Comparison of ENCODE assay signal across 13 cellular contexts in the genomic region with DNA sequence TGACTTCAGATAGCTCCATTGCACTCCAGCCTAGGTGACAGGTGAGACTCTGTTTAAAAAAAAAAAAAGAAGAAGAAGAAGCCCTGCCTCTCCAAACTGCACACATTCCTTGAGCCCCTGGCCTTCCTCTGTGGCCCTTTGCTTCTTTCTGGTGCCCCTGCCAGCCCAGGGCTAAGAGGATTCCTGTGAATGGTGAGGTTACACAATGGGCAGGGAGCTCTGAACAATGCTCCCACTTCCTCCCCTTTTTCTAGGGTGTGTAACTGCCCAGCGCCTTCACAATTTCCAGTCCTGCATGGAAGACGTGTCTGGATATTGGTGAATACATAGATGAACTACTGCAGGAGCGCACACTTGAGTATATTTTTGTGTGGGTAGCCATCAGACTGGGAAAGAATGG. TPM values are rescaled to one million over a fixed set of nuclear protein-coding genes. Genes with fewer than 3 reads are reported as not detected.
DNase-seq lines count a peak whose midpoint lies in the region; ATAC-seq, FAIRE-seq and TF ChIP-seq lines count a peak whose summit lies in the region.
"Had no signal": no experiment of that assay in that cellular context is flagged by ENCODE, and none has a peak within 500 bp of the region (broad histone marks: within the 10 kb centered on the region; RNA-seq: fewer than 3 reads in every experiment).

No MANE protein-coding gene starts in this region.

- no peak for TF ChIP-seq CTCF in Caco-2 (IDR thresholded peaks at IDR 0.05; ENCODE audit: insufficient read depth in 1 of 2, low read depth in 1 of 2, low read length in 1 of 2, severe bottlenecking in 1 of 2, unreplicated experiment in 1 of 2)
- no peak for TF ChIP-seq CTCF in H9 (conservative IDR thresholded peaks at IDR 0.05)
- no peak for TF ChIP-seq CTCF in endothelial cell of umbilical vein (IDR thresholded peaks at IDR 0.05; ENCODE audit: extremely low read depth in 1 of 2, insufficient read depth in 1 of 2, low read depth in 1 of 2, low read length in 2 of 2)
- TF ChIP-seq CTCF in osteocyte (IDR thresholded peaks at IDR 0.05), result no peak

- H3K9me3 Mint-ChIP-seq in Caco-2 (ENCODE audit: unreplicated experiment), result no peaks in the 10 kb centered on the region
- H3K9me3 Mint-ChIP-seq in H9, result no peaks in the 10 kb centered on the region; a peak in 3 of 5 replicates
- H3K9me3 Mint-ChIP-seq in osteocyte (ENCODE audit: unreplicated experiment), result peaks cover 7% of the 10 kb centered on the region
- H3K9me3 Mint-ChIP-seq: CD8-positive, alpha-beta T cell had no signal

- ATAC-seq in GM19397 (IDR thresholded peaks at IDR 0.05; ENCODE audit: unreplicated experiment) (no peak), HG03175 (IDR thresholded peaks at IDR 0.05; ENCODE audit: unreplicated experiment) (no peak)
- ATAC-seq: CD8-positive, alpha-beta T cell had no signal

- WGBS in H9 (ENCODE audit: extremely low coverage, insufficient read length, low lambda C conversion rate), result no CpG with 5 or more reads among the region's 3 CpGs

- CTCF ChIA-PET in Caco-2 (lab: Charles Lee), result interaction anchor here (0.6 to 1.1 kb wide), 6 partner anchors 67 to 96 kb away, joined by 3 to 7 read pairs (median 5); no protein-coding TSS in a partner anchor
- CTCF ChIA-PET in endothelial cell of umbilical vein (lab: Charles Lee), result interaction anchor here (0.6 to 6.0 kb wide), 20 partner anchors 10 to 180 kb away, joined by 3 to 60 read pairs (median 4); no protein-coding TSS in a partner anchor

- dilution Hi-C loops in endothelial cell of umbilical vein (cut with MboI; ENCODE audit: extremely low pct_ligation_motif_present, low sequenced_read_pairs), result no loop called here

- peak; percentile 82 for FAIRE-seq in endothelial cell of umbilical vein (lab: Jason Lieb, UNC)
- FAIRE-seq: H54 had no signal

- no peak for DNase-seq in Caco-2
- DNase-seq in H9, result peak; percentile 23
- DNase-seq in endothelial cell of umbilical vein (ENCODE audit: low read depth, low spot score), result no peak
- peak; percentile 51 for DNase-seq in osteocyte (ENCODE audit: extremely low spot score, unreplicated experiment)
- no peak for DNase-seq in kidney tubule cell (ENCODE audit: low spot score)
- DNase-seq: NCI-H1092, NCI-H187 had no signal

- H2BK12ac ChIP-seq in H9 (ENCODE audit: insufficient read length, low read depth, low read length), result no peak overlapping the region

- no peaks in the 10 kb centered on the region for H3K36me3 ChIP-seq in Caco-2 (ENCODE audit: control insufficient read depth, insufficient read depth, low read length)
- H3K36me3 ChIP-seq in endothelial cell of umbilical vein (ENCODE audit: control insufficient read depth in 2 of 2, extremely low read depth in 1 of 2, insufficient read depth in 2 of 2, low read length in 2 of 2), result no peaks in the 10 kb centered on the region

- H3K4me3 Mint-ChIP-seq in Caco-2 (ENCODE audit: unreplicated experiment), result no peak overlapping the region
- no peak overlapping the region for H3K4me3 Mint-ChIP-seq in H9
- no peak overlapping the region for H3K4me3 Mint-ChIP-seq in osteocyte (ENCODE audit: unreplicated experiment)
- H3K4me3 Mint-ChIP-seq: CD8-positive, alpha-beta T cell; IgD-negative memory B cell had no signal

- POLR2A ChIA-PET in Caco-2 (lab: Charles Lee) (no interaction called here), endothelial cell of umbilical vein (lab: Charles Lee) (interaction anchor here (1.2 kb wide), 1 partner anchor 15 kb away, joined by 3 read pairs; no protein-coding TSS in a partner anchor)

- H2AFZ ChIP-seq in H9 (ENCODE audit: low read length) (no peak overlapping the region), endothelial cell of umbilical vein (ENCODE audit: low read depth, low read length) (no peak overlapping the region)

- no peaks in the 10 kb centered on the region for H3K9me1 ChIP-seq in endothelial cell of umbilical vein (replicated peaks; ENCODE audit: control insufficient read depth, extremely low read depth, insufficient read depth, low read length)

- H3K9ac ChIP-seq in H9 (ENCODE audit: extremely low read depth, insufficient read length, low read length), result no peak overlapping the region
- no peak overlapping the region for H3K9ac ChIP-seq in endothelial cell of umbilical vein (replicated peaks; ENCODE audit: extremely low read depth, insufficient read depth, low read length)

- H3K27ac ChIP-seq in H9 (ENCODE audit: insufficient read length, low read depth, low read length), result no peak overlapping the region
- no peak overlapping the region for H3K27ac ChIP-seq in endothelial cell of umbilical vein (ENCODE audit: insufficient read depth, low read depth, low read length)
- H3K27ac ChIP-seq: SK-N-MC had no signal

- H2BK15ac ChIP-seq in H9 (ENCODE audit: low read depth, low read length), result no peak overlapping the region

- H3T11ph ChIP-seq in H9 (ENCODE audit: low read length), result no peak overlapping the region

- H3K79me2 ChIP-seq in H9 (ENCODE audit: insufficient read depth, low read length) (no peaks in the 10 kb centered on the region; the same call in 1 of the 2 replicates), endothelial cell of umbilical vein (ENCODE audit: control insufficient read depth, insufficient read depth, low read length) (peaks cover 13% of the 10 kb centered on the region)

- no peak overlapping the region for H2AK5ac ChIP-seq in H9 (ENCODE audit: insufficient read length, low read length)

- no peak overlapping the region for H3K23ac ChIP-seq in H9 (ENCODE audit: insufficient read length, low read depth, low read length)

- H3K18ac ChIP-seq in H9 (ENCODE audit: insufficient read length, low read depth, low read length), result no peak overlapping the region

- no peak for TF ChIP-seq POLR2A in endothelial cell of umbilical vein (IDR thresholded peaks at IDR 0.05; ENCODE audit: low read depth, low read length)

- no peak overlapping the region for H3K4ac ChIP-seq in H9 (ENCODE audit: low read depth, low read length)

- H3K23me2 ChIP-seq in H9 (ENCODE audit: insufficient read length, low read depth, low read length, poor library complexity, severe bottlenecking), result peaks cover 15% of the 10 kb centered on the region

- peaks cover 23% of the 10 kb centered on the region for H3K36me3 Mint-ChIP-seq in Caco-2 (ENCODE audit: insufficient read depth, unreplicated experiment)
- peaks cover 0 to 2% (median 0%) of the 10 kb centered on the region in 3 experiments; a peak in 3 of 7 replicates for H3K36me3 Mint-ChIP-seq in H9 (ENCODE audit: insufficient read depth in 1 of 3, low read depth in 3 of 3)
- peaks cover 5% of the 10 kb centered on the region for H3K36me3 Mint-ChIP-seq in osteocyte (ENCODE audit: unreplicated experiment)
- H3K36me3 Mint-ChIP-seq: CD8-positive, alpha-beta T cell had no signal

- intact Hi-C loops in Caco-2 (cut with micrococcal nuclease; ENCODE audit: unreplicated experiment), result loop anchor here (1.0 kb wide), 1 partner anchor 70 kb away; no protein-coding TSS in a partner anchor
- intact Hi-C loops in endothelial cell of umbilical vein (cut with micrococcal nuclease), result loop anchor here (1.0 kb wide), 3 partner anchors 65 to 96 kb away; no protein-coding TSS in a partner anchor

- no peak overlapping the region for H3K14ac ChIP-seq in H9 (ENCODE audit: insufficient read depth, low read length)

- H3K79me1 ChIP-seq in H9 (ENCODE audit: insufficient read depth, low read depth, low read length, poor library complexity, severe bottlenecking), result no peaks in the 10 kb centered on the region

- H3K27ac Mint-ChIP-seq in Caco-2 (ENCODE audit: unreplicated experiment), result peak overlapping the region; percentile 22
- no peak overlapping the region for H3K27ac Mint-ChIP-seq in H9
- H3K27ac Mint-ChIP-seq in osteocyte (ENCODE audit: unreplicated experiment), result no peak overlapping the region
- H3K27ac Mint-ChIP-seq: CD8-positive, alpha-beta T cell had no signal

- H3K4me1 Mint-ChIP-seq in Caco-2 (ENCODE audit: low read depth, unreplicated experiment), result peaks cover 30% of the 10 kb centered on the region
- peaks cover 40 to 50% of the 10 kb centered on the region in 2 experiments for H3K4me1 Mint-ChIP-seq in H9
- H3K4me1 Mint-ChIP-seq in osteocyte (ENCODE audit: unreplicated experiment), result peaks cover 29% of the 10 kb centered on the region

- no peak overlapping the region for H2BK120ac ChIP-seq in H9 (ENCODE audit: low read depth, low read length, poor library complexity, severe bottlenecking)

- H3K27me3 ChIP-seq in Caco-2 (replicated peaks; ENCODE audit: control insufficient read depth, insufficient read depth, low read length), result no peaks in the 10 kb centered on the region
- peaks cover 10% of the 10 kb centered on the region; the same call in 1 of the 2 replicates for H3K27me3 ChIP-seq in H9 (ENCODE audit: insufficient read depth, low read length)
- H3K27me3 ChIP-seq in endothelial cell of umbilical vein (ENCODE audit: control insufficient read depth in 2 of 2, insufficient read depth in 2 of 2, low read length in 2 of 2), result peaks cover 2 to 4% of the 10 kb centered on the region in 2 experiments

- H3K9me3 ChIP-seq in Caco-2, result no peaks in the 10 kb centered on the region
- H3K9me3 ChIP-seq in H9 (ENCODE audit: control insufficient read depth, low read depth, low read length), result no peaks in the 10 kb centered on the region
- H3K9me3 ChIP-seq in endothelial cell of umbilical vein (replicated peaks; ENCODE audit: control insufficient read depth, insufficient read depth, low read length), result no peaks in the 10 kb centered on the region

- H4K91ac ChIP-seq in H9 (ENCODE audit: insufficient read length, low read depth, low read length), result no peak overlapping the region

- H3K27me3 Mint-ChIP-seq in Caco-2 (ENCODE audit: insufficient read depth, unreplicated experiment), result no peaks in the 10 kb centered on the region
- peaks cover 64% of the 10 kb centered on the region for H3K27me3 Mint-ChIP-seq in H9 (ENCODE audit: low read depth)
- H3K27me3 Mint-ChIP-seq in osteocyte (ENCODE audit: unreplicated experiment), result no peaks in the 10 kb centered on the region

- peaks cover 28% of the 10 kb centered on the region for H3K4me1 ChIP-seq in Caco-2
- peaks cover 3% of the 10 kb centered on the region; the same call in 1 of the 2 replicates for H3K4me1 ChIP-seq in H9 (ENCODE audit: insufficient read depth, low read length)
- peaks cover 17% of the 10 kb centered on the region for H3K4me1 ChIP-seq in endothelial cell of umbilical vein (ENCODE audit: control insufficient read depth, extremely low read depth, insufficient read depth, low read length)

- H2BK5ac ChIP-seq in H9 (ENCODE audit: insufficient read length, low read length), result no peak overlapping the region

- BruUV-seq in Caco-2 (replicated peaks; lab: Mats Ljungman, UMichigan) (no TSS peak), endothelial cell of umbilical vein (replicated peaks; lab: Mats Ljungman, UMichigan) (no TSS peak)

- no peak overlapping the region for H2BK20ac ChIP-seq in H9 (ENCODE audit: low read depth, low read length, poor library complexity, severe bottlenecking)

- H4K5ac ChIP-seq in H9 (ENCODE audit: insufficient read length, low read depth, low read length), result no peak overlapping the region

- H3K4me3 ChIP-seq in Caco-2 (ENCODE audit: low read depth, low read length) (no peak overlapping the region), endothelial cell of umbilical vein (replicated peaks in 1 of 3; ENCODE audit: insufficient read depth in 1 of 3, low read depth in 1 of 3, low read length in 3 of 3) (no peak overlapping the region)
- H3K4me3 ChIP-seq: SK-N-MC had no signal

- H3K4me2 ChIP-seq in H9 (ENCODE audit: insufficient read depth, insufficient read length, low read length) (no peak overlapping the region), endothelial cell of umbilical vein (ENCODE audit: insufficient read depth, low read length) (no peak overlapping the region)

- no peak overlapping the region for H4K8ac ChIP-seq in H9 (replicated peaks; ENCODE audit: insufficient read length, low read depth, low read length)

- no peak overlapping the region for H3K56ac ChIP-seq in H9 (ENCODE audit: insufficient read length, low read depth, low read length)

- no peaks in the 10 kb centered on the region for H4K20me1 ChIP-seq in H9 (ENCODE audit: control insufficient read depth, insufficient read depth, insufficient read length)
- H4K20me1 ChIP-seq in endothelial cell of umbilical vein (replicated peaks; ENCODE audit: control insufficient read depth, extremely low read depth, insufficient read depth, low read length), result no peaks in the 10 kb centered on the region

RNA-seq across cellular contexts. Expression of a gene that starts 3.6 kb away (rescaled TPM):
- total RNA-seq in Caco-2 (2022), result 220 and 271 TPM in 2 replicates
- total RNA-seq in H9 (2021), result 30.9 and 35.3 TPM in 2 replicates
- 145 and 167 TPM in 2 replicates for total RNA-seq in endothelial cell of umbilical vein
- polyA plus RNA-seq in endothelial cell of umbilical vein, result 129 and 130 TPM in 2 replicates
- 123 and 135 TPM in 2 replicates for polyA plus RNA-seq in endothelial cell of umbilical vein (2011; cell fraction: cytosol; rRNA removed)
- polyA plus RNA-seq in endothelial cell of umbilical vein (2011; cell fraction: nucleus; rRNA removed), result 200 and 222 TPM in 2 replicates
- 67.7 and 69.8 TPM in 2 replicates for polyA plus RNA-seq in endothelial cell of umbilical vein (2012)
- 186 and 195 TPM in 2 replicates for polyA minus RNA-seq in endothelial cell of umbilical vein
- 41.2 TPM for polyA minus RNA-seq in endothelial cell of umbilical vein (2011; cell fraction: cytosol; rRNA and poly(A)+ RNA removed)
- 95.7 and 170 TPM in 2 replicates for polyA minus RNA-seq in endothelial cell of umbilical vein (2011; cell fraction: nucleus; rRNA and poly(A)+ RNA removed)
- total RNA-seq in osteocyte, result 195 and 199 TPM in 2 replicates
- total RNA-seq: CD8-positive, alpha-beta T cell had no signal
- polyA plus RNA-seq: IgD-negative memory B cell had no signal

Comparison
In these comparisons a context has a peak if more than half of its experiments do, and no peak if none do; other contexts are left out.
1. DNase-seq: peak in H9 (single experiment) and osteocyte (single experiment); none in Caco-2 (0 of 2), endothelial cell of umbilical vein (single experiment) and kidney tubule cell (single experiment).